ENCODE assay signal across 1 cellular context in the genomic region with DNA sequence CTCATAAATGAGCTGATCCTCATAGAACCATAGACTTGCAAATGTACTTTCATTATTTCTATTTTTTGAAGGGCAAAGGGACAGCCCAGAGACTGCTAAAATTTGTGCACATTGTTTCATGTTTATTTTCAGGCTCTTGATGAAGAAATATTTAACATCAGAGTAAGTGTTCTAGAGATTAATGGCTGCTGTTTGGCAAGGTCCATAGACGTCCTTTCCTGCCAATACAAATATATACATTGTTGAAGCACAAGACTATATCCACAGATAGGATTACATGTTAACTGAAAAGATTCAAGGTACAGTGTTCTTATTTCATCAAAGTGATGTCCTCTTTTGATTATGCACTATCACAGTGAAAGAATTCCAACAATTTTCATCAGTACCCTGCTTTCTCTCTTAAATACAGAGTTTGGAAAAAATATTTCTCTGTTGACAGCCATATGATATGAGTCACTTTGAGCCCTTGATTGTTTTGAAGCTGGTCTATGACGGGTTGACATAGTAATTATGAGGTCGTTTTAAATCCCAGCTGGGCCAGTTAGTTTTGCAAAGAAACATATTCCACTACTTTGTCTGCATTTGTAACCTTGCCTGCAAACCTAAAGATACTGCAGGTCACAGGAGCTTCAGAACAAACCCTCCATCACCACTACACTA.
TF ChIP-seq lines count a peak whose summit lies in the region.

No MANE protein-coding gene starts in this region.

TF ChIP-seq in IMR-90, 13 proteins besides CTCF, POLR2A, EP300 and RAD21:
- TF ChIP-seq FOS (IDR thresholded peaks at IDR 0.05; ENCODE audit: low read depth, low read length) (no peak), MXI1 (IDR thresholded peaks at IDR 0.05; ENCODE audit: borderline replicate concordance, low read depth, low read length) (no peak), MAFK (IDR thresholded peaks at IDR 0.05; ENCODE audit: low read depth, low read length) (no peak), RFX5 (IDR thresholded peaks at IDR 0.05; ENCODE audit: low read depth, low read length) (no peak), RCOR1 (IDR thresholded peaks at IDR 0.05; ENCODE audit: insufficient replicate concordance, low read length) (no peak), BHLHE40 (IDR thresholded peaks at IDR 0.05; ENCODE audit: low read depth, low read length) (no peak), CHD1 (IDR thresholded peaks at IDR 0.05; ENCODE audit: low read depth, low read length) (no peak), MAZ (IDR thresholded peaks at IDR 0.05; ENCODE audit: borderline replicate concordance, low read depth, low read length) (no peak), SMC3 (IDR thresholded peaks at IDR 0.05; ENCODE audit: low read depth, low read length) (no peak), NFE2L2 (IDR thresholded peaks at IDR 0.05; ENCODE audit: low read depth, low read length) (no peak), CEBPB (IDR thresholded peaks at IDR 0.05; ENCODE audit: low read depth, low read length) (no peak)
- TF ChIP-seq, protein P1, sequence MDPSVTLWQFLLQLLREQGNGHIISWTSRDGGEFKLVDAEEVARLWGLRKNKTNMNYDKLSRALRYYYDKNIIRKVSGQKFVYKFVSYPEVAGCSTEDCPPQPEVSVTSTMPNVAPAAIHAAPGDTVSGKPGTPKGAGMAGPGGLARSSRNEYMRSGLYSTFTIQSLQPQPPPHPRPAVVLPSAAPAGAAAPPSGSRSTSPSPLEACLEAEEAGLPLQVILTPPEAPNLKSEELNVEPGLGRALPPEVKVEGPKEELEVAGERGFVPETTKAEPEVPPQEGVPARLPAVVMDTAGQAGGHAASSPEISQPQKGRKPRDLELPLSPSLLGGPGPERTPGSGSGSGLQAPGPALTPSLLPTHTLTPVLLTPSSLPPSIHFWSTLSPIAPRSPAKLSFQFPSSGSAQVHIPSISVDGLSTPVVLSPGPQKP (IDR thresholded peaks at IDR 0.05; ENCODE audit: borderline replicate concordance, low read depth, low read length), result no peak
- TF ChIP-seq, protein P2, sequence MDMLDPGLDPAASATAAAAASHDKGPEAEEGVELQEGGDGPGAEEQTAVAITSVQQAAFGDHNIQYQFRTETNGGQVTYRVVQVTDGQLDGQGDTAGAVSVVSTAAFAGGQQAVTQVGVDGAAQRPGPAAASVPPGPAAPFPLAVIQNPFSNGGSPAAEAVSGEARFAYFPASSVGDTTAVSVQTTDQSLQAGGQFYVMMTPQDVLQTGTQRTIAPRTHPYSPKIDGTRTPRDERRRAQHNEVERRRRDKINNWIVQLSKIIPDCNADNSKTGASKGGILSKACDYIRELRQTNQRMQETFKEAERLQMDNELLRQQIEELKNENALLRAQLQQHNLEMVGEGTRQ (IDR thresholded peaks at IDR 0.05; ENCODE audit: low read depth, low read length), result no peak
